22 cellular contexts compared by ENCODE assay signal in genomic region chr4:142449771-142450373, GRCh38.
A peak's percentile ranks its signal among the peaks of the same experiment; 100 is the strongest.
DNase-seq lines count a peak whose midpoint lies in the region; ATAC-seq and TF ChIP-seq lines count a peak whose summit lies in the region.
"Had no signal": no experiment of that assay in that cellular context is flagged by ENCODE, and none has a peak within 500 bp of the region (broad histone marks: within the 10 kb centered on the region; RNA-seq: fewer than 3 reads in every experiment).

No MANE protein-coding gene starts in this region.

- intact Hi-C loops in Right ventricle myocardium superior (cut with DNase I) = no loop called here
- intact Hi-C loops in left ventricle myocardium inferior (cut with micrococcal nuclease) = no loop called here
- intact Hi-C loops in left cardiac atrium (cut with DNase I) = no loop called here
- intact Hi-C loops in aorta (cut with DNase I) = no loop called here

- WGBS in aorta, 2 donors = 4 to 16% methylated on average over 2 of the region's 2 CpGs

- H3K4me1 Mint-ChIP-seq in activated T-helper 17 cell treated with anti-CD3 and anti-CD28 coated beads, Interleukin-2, amount 50 U/mL, for 72 hours = peaks cover 4% of the 10 kb centered on the region

- no peaks in the 10 kb centered on the region for H3K9me3 ChIP-seq in left ventricle myocardium inferior (replicated peaks)
- no peaks in the 10 kb centered on the region for H3K9me3 ChIP-seq in aorta (ENCODE audit: control insufficient read depth, low read length)
- H3K9me3 ChIP-seq: HAP-1 had no signal

- H3K4me3 ChIP-seq in left ventricle myocardium inferior (no peak overlapping the region), aorta (ENCODE audit: low read length in 2 of 2) (no peak overlapping the region)
- H3K4me3 ChIP-seq: GM23338, HAP-1, K562 had no signal

- H3K4me3 Mint-ChIP-seq in activated T-helper 17 cell treated with anti-CD3 and anti-CD28 coated beads, Interleukin-2, amount 50 U/mL, for 72 hours = no peak overlapping the region
- H3K4me3 Mint-ChIP-seq: GM23338 had no signal

- H3K27ac Mint-ChIP-seq in activated T-helper 17 cell treated with anti-CD3 and anti-CD28 coated beads, Interleukin-2, amount 50 U/mL, for 72 hours = peak overlapping the region; percentile 5
- H3K27ac Mint-ChIP-seq: GM23338 had no signal

- H3K36me3 Mint-ChIP-seq in activated T-helper 17 cell treated with anti-CD3 and anti-CD28 coated beads, Interleukin-2, amount 50 U/mL, for 72 hours (ENCODE audit: low read depth) = no peaks in the 10 kb centered on the region

- DNase-seq in Right ventricle myocardium superior = no peak
- DNase-seq in left ventricle myocardium inferior = no peak
- DNase-seq in left cardiac atrium = no peak
- DNase-seq in aorta = no peak
- DNase-seq in NCI-H2227 treated with DMSO at 0.1 percent for 48 hours (lab: John Stamatoyannopoulos, UW) = no peak
- DNase-seq in stimulated activated CD8-positive, alpha-beta memory T cell treated with anti-CD3 and anti-CD28 coated beads, Interleukin-4, amount 100 ng/mL, for 48 hours = no peak
- DNase-seq: DMS 273 treated with DMSO at 0.1 percent for 48 hours, DMS79 treated with DMSO at 0.1 percent for 48 hours, MM.1S, NCI-H1092, NCI-H1436, NCI-H187 treated with DMSO at 0.1 percent for 48 hours, NCI-H2107, NCI-H524, NCI-H774, SHP77 had no signal

- H3K36me3 ChIP-seq in left ventricle myocardium inferior (no peaks in the 10 kb centered on the region), aorta (ENCODE audit: control insufficient read depth in 1 of 2, insufficient read depth in 2 of 2, low read length in 1 of 2) (no peaks in the 10 kb centered on the region)
- H3K36me3 ChIP-seq: HAP-1 had no signal

- ATAC-seq in Right ventricle myocardium superior (ENCODE audit: poor library complexity) (peak; percentile 55), left cardiac atrium (peak; percentile 41 to 69), aorta (ENCODE audit: low FRiP score) (peak; percentile 41)
- no peak for ATAC-seq in activated T-helper 17 cell treated with anti-CD3 and anti-CD28 coated beads, Interleukin-2, amount 50 U/mL, for 72 hours (replicated peaks)
- ATAC-seq: GM23338, HepG2, K562 had no signal

- no peaks in the 10 kb centered on the region for H3K9me3 Mint-ChIP-seq in activated T-helper 17 cell treated with anti-CD3 and anti-CD28 coated beads, Interleukin-2, amount 50 U/mL, for 72 hours
- H3K9me3 Mint-ChIP-seq: GM23338 had no signal

- peaks cover 8% of the 10 kb centered on the region for H3K4me1 ChIP-seq in left ventricle myocardium inferior
- H3K4me1 ChIP-seq in aorta (ENCODE audit: control insufficient read depth in 1 of 2, insufficient read depth in 2 of 2, low read length in 2 of 2) = peaks cover 0 to 2% of the 10 kb centered on the region in 2 donors
- H3K4me1 ChIP-seq: HAP-1 had no signal

- H3K27me3 ChIP-seq in left ventricle myocardium inferior (ENCODE audit: low read depth) = no peaks in the 10 kb centered on the region
- no peaks in the 10 kb centered on the region for H3K27me3 ChIP-seq in aorta (ENCODE audit: control insufficient read depth in 1 of 2, insufficient read depth in 2 of 2, low read length in 1 of 2)

- H3K27me3 Mint-ChIP-seq in activated T-helper 17 cell treated with anti-CD3 and anti-CD28 coated beads, Interleukin-2, amount 50 U/mL, for 72 hours = no peaks in the 10 kb centered on the region

- TF ChIP-seq CTCF in left ventricle myocardium inferior (IDR thresholded peaks at IDR 0.05; ENCODE audit: borderline replicate concordance) = no peak

- H3K27ac ChIP-seq in left ventricle myocardium inferior (replicated peaks) (no peak overlapping the region), aorta (ENCODE audit: low read depth in 1 of 2, low read length in 2 of 2) (no peak overlapping the region)
- H3K27ac ChIP-seq: C4-2B had no signal
